In genomic region chr9:113922160-113922559, GRCh38 we compare ENCODE assay signal across 13 cellular contexts.
"Had no signal": no experiment of that assay in that cellular context is flagged by ENCODE, and none has a peak within 500 bp of the region (broad histone marks: within the 10 kb centered on the region; RNA-seq: fewer than 3 reads in every experiment).

No MANE protein-coding gene starts in this region.

- H3K36me3 ChIP-seq: tibial artery had no signal

- FAIRE-seq: colon, endometrium, urothelium cell line had no signal

- H3K4me3 ChIP-seq: tibial artery had no signal

- DNase-seq: activated CD4-positive, alpha-beta T cell treated with anti-CD3 and anti-CD28 coated beads, Interleukin-2, amount 50 U/mL, for 1 hour; activated naive CD4-positive, alpha-beta T cell treated with anti-CD3 and anti-CD28 coated beads, Interleukin-2, amount 50 U/mL, for 16 hours; activated T-cell treated with anti-CD3 and anti-CD28 coated beads, Interleukin-2, amount 50 U/mL, for 1 hour; hippocampal formation; kidney; nephron progenitor cell; occipital lobe; stimulated activated CD4-positive, alpha-beta T cell treated with anti-CD3 and anti-CD28 coated beads, Interleukin-4, amount 100 ng/mL, for 24 hours; stimulated activated naive CD4-positive, alpha-beta T cell; tibial artery had no signal

- H3K27ac ChIP-seq: tibial artery had no signal

- H3K27me3 ChIP-seq: tibial artery had no signal
